In genomic region chr10:125158528-125159485, GRCh38 we compare ENCODE assay signal across 8 cellular contexts. TPM values are rescaled to one million over a fixed set of nuclear protein-coding genes. Genes with fewer than 3 reads are reported as not detected.
A peak's percentile ranks its signal among the peaks of the same experiment; 100 is the strongest.
DNase-seq lines count a peak whose midpoint lies in the region; ATAC-seq and TF ChIP-seq lines count a peak whose summit lies in the region.

No MANE protein-coding gene starts in this region.

- peak; percentile 25 to 82 for TF ChIP-seq POLR2A in adrenal gland (IDR thresholded peaks at IDR 0.05)

- H3K9me3 ChIP-seq in adrenal gland (replicated peaks in 1 of 3) (no peaks in the 10 kb centered on the region), parathyroid adenoma (ENCODE audit: control insufficient read depth, low read length) (no peaks in the 10 kb centered on the region)

- peak overlapping the region; percentile 83 for H2AFZ ChIP-seq in parathyroid adenoma

- TF ChIP-seq CTCF in adrenal gland (IDR thresholded peaks at IDR 0.05) = peak in 1 of 6 experiments; percentile 13
- no peak for TF ChIP-seq CTCF in parathyroid adenoma (IDR thresholded peaks at IDR 0.05)

- ATAC-seq in left cardiac atrium = peak; percentile 41

- peak overlapping the region; percentile 87 to 99 (median 94) for H3K27ac ChIP-seq in adrenal gland
- H3K27ac ChIP-seq in parathyroid adenoma = peak overlapping the region; percentile 26

- H3K4me2 ChIP-seq in parathyroid adenoma (ENCODE audit: low read length) = peak overlapping the region; percentile 95

- 0 to 1% (median 0%) methylated on average over 10 to 117 of the region's 117 CpGs for WGBS in adrenal gland, 4 donors

- H3K9ac ChIP-seq in parathyroid adenoma = no peak overlapping the region

- DNase-seq in DMS 273 (lab: John Stamatoyannopoulos, UW; ENCODE audit: unreplicated experiment) (peak; percentile 64), DMS 273 treated with DMSO at 0.1 percent for 48 hours (lab: John Stamatoyannopoulos, UW) (no peak), KBM-7 (peak; percentile 73), adrenal gland (peak; percentile 45 to 75 (median 64)), left cardiac atrium (peak; percentile 67), epidermal melanocyte (ENCODE audit: insufficient read length, low spot score) (no peak), COLO829 (ENCODE audit: low spot score) (no peak)

- in situ Hi-C loops in KBM-7 (cut with MboI; ENCODE audit: low pct_unique_long_range_greater_than_20kb, low sequenced_read_pairs) = no loop called here

- H3K36me3 ChIP-seq in adrenal gland (replicated peaks in 1 of 2) (no peaks in the 10 kb centered on the region), parathyroid adenoma (ENCODE audit: control insufficient read depth, insufficient read depth, low read length) (no peaks in the 10 kb centered on the region)

- no peaks in the 10 kb centered on the region for H3K27me3 ChIP-seq in adrenal gland
- H3K27me3 ChIP-seq in parathyroid adenoma (ENCODE audit: control insufficient read depth, insufficient read depth, low read length) = no peaks in the 10 kb centered on the region

- intact Hi-C loops in adrenal gland (cut with DNase I) (loop anchor here in 1 of 2 donors (10.0 kb wide), 1 partner anchor 74 kb away; no protein-coding TSS in a partner anchor), left cardiac atrium (cut with DNase I) (loop anchor here in 1 of 2 donors (10.0 kb wide), 1 partner anchor 74 kb away; no protein-coding TSS in a partner anchor)

- H3K4me1 ChIP-seq in adrenal gland (replicated peaks in 1 of 2) (peaks cover 34 to 52% of the 10 kb centered on the region in 2 donors), parathyroid adenoma (peaks cover 3% of the 10 kb centered on the region)

- peaks cover 2% of the 10 kb centered on the region for H3K79me2 ChIP-seq in parathyroid adenoma

- peak overlapping the region; percentile 24 to 97 (median 58) for H3K4me3 ChIP-seq in adrenal gland
- peak overlapping the region; percentile 65 for H3K4me3 ChIP-seq in parathyroid adenoma (ENCODE audit: low read depth, low read length)

RNA-seq across cellular contexts. Expression of gene CTBP2, which starts 1.6 kb away (rescaled TPM):
- 10 to 100 TPM; 28.1 to 66.5 (median 53.6) TPM for total RNA-seq in adrenal gland
- polyA plus RNA-seq in adrenal gland = 10 to 100 TPM; 25.3 to 53.4 (median 28.4) TPM
- total RNA-seq in left cardiac atrium = 10 to 100 TPM; 30.8 to 36.8 TPM

Comparison
In these comparisons a context has a peak if more than half of its experiments do, and no peak if none do; other contexts are left out.
1. DNase-seq: peak in DMS 273 (single experiment), KBM-7 (single experiment), adrenal gland (7 of 7) and left cardiac atrium (single experiment); none in DMS 273 treated with DMSO at 0.1 percent for 48 hours (single experiment), epidermal melanocyte (single experiment) and COLO829 (single experiment).